Comparison of ENCODE assay signal across 27 cellular contexts in genomic region chr2:177326005-177326404, GRCh38.
DNase-seq lines count a peak whose midpoint lies in the region; ATAC-seq and TF ChIP-seq lines count a peak whose summit lies in the region.
"Had no signal": no experiment of that assay in that cellular context is flagged by ENCODE, and none has a peak within 500 bp of the region (broad histone marks: within the 10 kb centered on the region; RNA-seq: fewer than 3 reads in every experiment).

No MANE protein-coding gene starts in this region.

- peak; percentile 19 for DNase-seq in GM23248
- no peak for DNase-seq in esophagus squamous epithelium (lab: John Stamatoyannopoulos, UW)
- DNase-seq in RPMI8226: no peak
- DNase-seq in activated CD8-positive, alpha-beta memory T cell treated with anti-CD3 and anti-CD28 coated beads, Interleukin-2, amount 50 U/mL, for 48 hours: no peak
- DNase-seq in activated T-cell treated with anti-CD3 and anti-CD28 coated beads for 4 hours: no peak
- DNase-seq in stimulated activated CD8-positive, alpha-beta memory T cell treated with anti-CD3 and anti-CD28 coated beads, Interleukin-4, amount 100 ng/mL, for 48 hours: no peak
- DNase-seq: activated CD4-positive, alpha-beta memory T cell treated with anti-CD3 and anti-CD28 coated beads for 36 hours; activated effector memory CD4-positive, alpha-beta T cell treated with anti-CD3 and anti-CD28 coated beads, Interleukin-2, amount 50 U/mL, for 16 hours; activated naive CD8-positive, alpha-beta T cell treated with anti-CD3 and anti-CD28 coated beads, Interleukin-2, amount 10 ng/mL, durations not matched to agents 7 days and 5 days; AML-193; CD8-positive, alpha-beta memory T cell; central memory CD4-positive, alpha-beta T cell; dermis blood vessel endothelial cell; DMS153; glutamatergic neuron; kidney; lower lobe of right lung; NCI-H1694 treated with DMSO at 0.1 percent for 48 hours; NCI-H526; SJCRH30; T-helper 1 cell; transverse colon had no signal

- WGBS in GM23248 (ENCODE audit: low coverage in 1 of 2, low lambda C conversion rate in 2 of 2, missing lambda C conversion rate in 2 of 2), 2 experiments: 83 to 87% methylated on average over 3 of the region's 3 CpGs
- 61 to 71% methylated on average over 3 of the region's 3 CpGs for whole genome bisulfite sequencing in esophagus squamous epithelium, 2 donors

- H4K20me1 ChIP-seq in GM23248 (ENCODE audit: insufficient read depth): no peaks in the 10 kb centered on the region

- H3K9ac ChIP-seq in GM23248: no peak overlapping the region

- no peaks in the 10 kb centered on the region for H3K79me2 ChIP-seq in GM23248 (ENCODE audit: insufficient read depth)

- peaks cover 22% of the 10 kb centered on the region for H3F3A ChIP-seq in GM23248 (ENCODE audit: insufficient read depth)

- no peak for TF ChIP-seq CTCF in esophagus squamous epithelium (IDR thresholded peaks at IDR 0.05)

- H3K4me1 ChIP-seq in GM23248 (ENCODE audit: insufficient read depth) (peaks cover 16% of the 10 kb centered on the region), esophagus squamous epithelium (peaks cover 20 to 65% (median 21%) of the 10 kb centered on the region in 3 donors)
- H3K4me1 ChIP-seq: lower lobe of right lung, prostate gland, SJCRH30 had no signal

- no peak for TF ChIP-seq POLR2A in esophagus squamous epithelium (IDR thresholded peaks at IDR 0.05)

- H2AFZ ChIP-seq in GM23248: no peak overlapping the region

- no peaks in the 10 kb centered on the region for H3K9me2 ChIP-seq in GM23248 (ENCODE audit: insufficient read depth)

- intact Hi-C loops in esophagus squamous epithelium (cut with DNase I): loop anchor here (5.0 kb wide), 1 partner anchor 64 kb away; the partner anchor contains the start of gene NFE2L2

- H3K4me3 ChIP-seq in GM23248 (0 out of 2 replicates have a peak overlapping the region, but pooled peaks have one; percentile 4), esophagus squamous epithelium (no peak overlapping the region)
- H3K4me3 ChIP-seq: lower lobe of right lung, prostate gland, SJCRH30, transverse colon had no signal

- peak; percentile 36 for ATAC-seq in GM18511 (IDR thresholded peaks at IDR 0.05; ENCODE audit: unreplicated experiment)
- ATAC-seq in HG03354 (IDR thresholded peaks at IDR 0.05; ENCODE audit: poor library complexity, severe bottlenecking, unreplicated experiment): peak; percentile 20
- ATAC-seq: activated CD4-positive, CD25-positive, alpha-beta regulatory T cell treated with anti-CD3 and anti-CD28 coated beads, Interleukin-2, amount 50 U/mL, for 24 hours; Panc1 had no signal

- peak overlapping the region; percentile 10 for H3K4me2 ChIP-seq in GM23248 (ENCODE audit: unreplicated experiment)

- in situ Hi-C loops in GM23248 (cut with MboI): loop anchor here (10.0 kb wide), 1 partner anchor 161 kb away; no protein-coding TSS in a partner anchor

- no peaks in the 10 kb centered on the region for H3K9me3 ChIP-seq in GM23248 (ENCODE audit: low read depth)
- no peaks in the 10 kb centered on the region for H3K9me3 ChIP-seq in esophagus squamous epithelium
- H3K9me3 ChIP-seq: lower lobe of right lung, prostate gland, SJCRH30, transverse colon had no signal

- no peaks in the 10 kb centered on the region for H3K27me3 ChIP-seq in GM23248 (replicated peaks; ENCODE audit: insufficient read depth)
- H3K27me3 ChIP-seq in esophagus squamous epithelium: no peaks in the 10 kb centered on the region
- H3K27me3 ChIP-seq: SJCRH30, transverse colon had no signal

- H3K36me3 ChIP-seq in GM23248 (ENCODE audit: low read depth): no peaks in the 10 kb centered on the region
- H3K36me3 ChIP-seq in esophagus squamous epithelium: peaks cover 0 to 6% (median 0%) of the 10 kb centered on the region in 3 donors
- H3K36me3 ChIP-seq: lower lobe of right lung, prostate gland, SJCRH30, transverse colon had no signal

- H3K27ac ChIP-seq in GM23248 (no peak overlapping the region), esophagus squamous epithelium (peak overlapping the region; percentile 49 to 72 (median 63))
- H3K27ac ChIP-seq: lower lobe of right lung, SJCRH30 had no signal
